Comparison of ENCODE assay signal across 33 cellular contexts in genomic region chr20:24444531-24445190, GRCh38. TPM values are rescaled to one million over a fixed set of nuclear protein-coding genes. Genes with fewer than 3 reads are reported as not detected.
"Had no signal": no experiment of that assay in that cellular context is flagged by ENCODE, and none has a peak within 500 bp of the region (broad histone marks: within the 10 kb centered on the region; RNA-seq: fewer than 3 reads in every experiment).

No MANE protein-coding gene starts in this region.

- DNase-seq: dermis blood vessel endothelial cell; effector memory CD4-positive, alpha-beta T cell; erythroblast; esophagus squamous epithelium; foreskin melanocyte; glutamatergic neuron; heart right ventricle; hippocampal formation; immature natural killer cell; islet precursor cell; left lung; mesenchymal stem cell; midbrain; naive thymus-derived CD4-positive, alpha-beta T cell; nucleus accumbens; ovary; psoas muscle; retina; right lobe of liver; stimulated activated CD4-positive, alpha-beta T cell treated with anti-CD3 and anti-CD28 coated beads, Interleukin-12 subunit alpha, Interleukin-12 subunit beta, amount 100 ng/mL, for 4 hours; stimulated activated CD4-positive, alpha-beta T cell treated with anti-CD3 and anti-CD28 coated beads, Interleukin-1b, Interleukin-23, amount 100 ng/mL, for 48 hours; stimulated activated CD4-positive, alpha-beta T cell treated with anti-CD3 and anti-CD28 coated beads, Interleukin-4, amount 100 ng/mL, for 1 hour; stimulated activated naive CD4-positive, alpha-beta T cell; stimulated activated naive CD8-positive, alpha-beta T cell treated with anti-CD3 and anti-CD28 coated beads, Interleukin-15, amount 100 ng/mL, for 72 hours; thyroid gland; trophoblast cell had no signal

- H3K4me2 ChIP-seq: smooth muscle cell had no signal

- ATAC-seq: heart right ventricle; left lung; naive thymus-derived CD4-positive, alpha-beta T cell; psoas muscle; right lobe of liver; stimulated activated naive CD8-positive, alpha-beta T cell treated with anti-CD3 and anti-CD28 coated beads, Interleukin-15, amount 100 ng/mL, for 72 hours had no signal

- H3K4me1 ChIP-seq: esophagus squamous epithelium, heart right ventricle, left lung, psoas muscle, right lobe of liver, suprapubic skin, thyroid gland, vagina had no signal

- H3K27me3 Mint-ChIP-seq: naive thymus-derived CD4-positive, alpha-beta T cell; stimulated activated naive CD8-positive, alpha-beta T cell treated with anti-CD3 and anti-CD28 coated beads, Interleukin-15, amount 100 ng/mL, for 72 hours had no signal

- H3K36me3 Mint-ChIP-seq: immature natural killer cell; naive thymus-derived CD4-positive, alpha-beta T cell had no signal

- H3K4me1 Mint-ChIP-seq: immature natural killer cell; stimulated activated naive CD8-positive, alpha-beta T cell treated with anti-CD3 and anti-CD28 coated beads, Interleukin-15, amount 100 ng/mL, for 72 hours had no signal

- H3K36me3 ChIP-seq: esophagus squamous epithelium, heart right ventricle, left lung, ovary, right lobe of liver, suprapubic skin, thyroid gland, vagina had no signal

- H3K4me3 ChIP-seq: coronary artery, esophagus squamous epithelium, heart right ventricle, left lung, ovary, psoas muscle, right lobe of liver, smooth muscle cell, suprapubic skin, thyroid gland, vagina had no signal

- H3K27ac ChIP-seq: coronary artery, esophagus squamous epithelium, heart right ventricle, left lung, ovary, psoas muscle, right lobe of liver, suprapubic skin, thyroid gland, vagina had no signal

- H3K4me3 Mint-ChIP-seq: immature natural killer cell; naive thymus-derived CD4-positive, alpha-beta T cell; nephron; stimulated activated naive CD8-positive, alpha-beta T cell treated with anti-CD3 and anti-CD28 coated beads, Interleukin-15, amount 100 ng/mL, for 72 hours had no signal

- H3K27ac Mint-ChIP-seq: immature natural killer cell; stimulated activated naive CD8-positive, alpha-beta T cell treated with anti-CD3 and anti-CD28 coated beads, Interleukin-15, amount 100 ng/mL, for 72 hours had no signal

- H3K27me3 ChIP-seq: ovary, right lobe of liver, thyroid gland, vagina had no signal

- H3K9me3 Mint-ChIP-seq: immature natural killer cell; nephron; stimulated activated naive CD8-positive, alpha-beta T cell treated with anti-CD3 and anti-CD28 coated beads, Interleukin-15, amount 100 ng/mL, for 72 hours had no signal

- FAIRE-seq: endometrium had no signal

- H3K9me3 ChIP-seq: esophagus squamous epithelium, heart right ventricle, left lung, ovary, psoas muscle, right lobe of liver, suprapubic skin, thyroid gland, vagina had no signal

RNA-seq across cellular contexts. Expression of gene SYNDIG1, which starts 24.8 kb away (rescaled TPM):
- total RNA-seq: esophagus squamous epithelium; lung microvascular endothelial cell; naive thymus-derived CD4-positive, alpha-beta T cell; psoas muscle; right lobe of liver; suprapubic skin had no signal
- polyA plus RNA-seq: immature natural killer cell; naive thymus-derived CD4-positive, alpha-beta T cell had no signal
